ENCODE assay signal across 1 cellular context in the genomic region with DNA sequence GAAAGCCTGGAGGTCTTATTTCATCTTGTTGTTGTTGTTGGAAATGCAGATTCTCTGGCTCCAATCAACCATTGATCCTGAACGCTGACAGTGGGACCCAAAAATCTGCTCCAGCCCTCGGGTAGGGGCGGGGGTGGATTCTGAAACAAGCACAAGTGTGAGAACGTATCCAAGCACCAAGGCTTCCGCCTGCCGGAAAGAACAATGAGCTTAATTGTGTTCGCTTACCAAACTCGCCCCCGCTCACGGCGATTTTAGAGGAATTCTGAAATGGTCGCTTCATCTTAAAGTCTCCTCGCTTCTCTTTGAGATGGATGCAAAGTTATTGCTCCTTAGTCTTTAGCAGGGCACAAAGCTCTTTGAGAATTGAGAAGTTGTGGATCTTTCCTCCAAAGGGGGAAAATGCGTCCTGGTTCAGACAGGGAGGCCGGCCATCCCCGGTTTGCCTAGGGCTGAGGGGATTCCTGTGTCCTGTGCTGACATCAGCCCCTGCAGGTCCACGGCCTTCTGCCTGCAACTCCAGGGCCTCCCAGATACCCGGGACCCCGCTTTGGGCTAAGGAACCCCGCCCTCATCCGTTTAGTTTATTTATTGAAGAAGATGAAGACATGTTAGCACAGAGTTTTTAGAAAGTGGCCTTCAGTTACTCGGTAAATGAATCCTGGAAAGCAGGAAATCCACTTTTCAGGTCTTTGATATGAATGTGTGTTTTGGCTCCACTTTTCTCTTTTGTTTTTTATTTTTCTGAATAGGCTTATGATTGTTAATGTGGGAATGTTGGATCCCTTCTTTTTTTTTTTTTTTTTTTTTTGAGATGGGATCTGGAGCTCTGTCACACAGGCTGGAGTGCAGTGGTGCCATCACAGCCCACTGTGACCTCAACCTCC.
TF ChIP-seq lines count a peak whose summit lies in the region.

No MANE protein-coding gene starts in this region.

TF ChIP-seq in GM23338, 12 proteins besides CTCF, POLR2A, EP300 and RAD21 (continued from another document):
- TF ChIP-seq, protein P1, sequence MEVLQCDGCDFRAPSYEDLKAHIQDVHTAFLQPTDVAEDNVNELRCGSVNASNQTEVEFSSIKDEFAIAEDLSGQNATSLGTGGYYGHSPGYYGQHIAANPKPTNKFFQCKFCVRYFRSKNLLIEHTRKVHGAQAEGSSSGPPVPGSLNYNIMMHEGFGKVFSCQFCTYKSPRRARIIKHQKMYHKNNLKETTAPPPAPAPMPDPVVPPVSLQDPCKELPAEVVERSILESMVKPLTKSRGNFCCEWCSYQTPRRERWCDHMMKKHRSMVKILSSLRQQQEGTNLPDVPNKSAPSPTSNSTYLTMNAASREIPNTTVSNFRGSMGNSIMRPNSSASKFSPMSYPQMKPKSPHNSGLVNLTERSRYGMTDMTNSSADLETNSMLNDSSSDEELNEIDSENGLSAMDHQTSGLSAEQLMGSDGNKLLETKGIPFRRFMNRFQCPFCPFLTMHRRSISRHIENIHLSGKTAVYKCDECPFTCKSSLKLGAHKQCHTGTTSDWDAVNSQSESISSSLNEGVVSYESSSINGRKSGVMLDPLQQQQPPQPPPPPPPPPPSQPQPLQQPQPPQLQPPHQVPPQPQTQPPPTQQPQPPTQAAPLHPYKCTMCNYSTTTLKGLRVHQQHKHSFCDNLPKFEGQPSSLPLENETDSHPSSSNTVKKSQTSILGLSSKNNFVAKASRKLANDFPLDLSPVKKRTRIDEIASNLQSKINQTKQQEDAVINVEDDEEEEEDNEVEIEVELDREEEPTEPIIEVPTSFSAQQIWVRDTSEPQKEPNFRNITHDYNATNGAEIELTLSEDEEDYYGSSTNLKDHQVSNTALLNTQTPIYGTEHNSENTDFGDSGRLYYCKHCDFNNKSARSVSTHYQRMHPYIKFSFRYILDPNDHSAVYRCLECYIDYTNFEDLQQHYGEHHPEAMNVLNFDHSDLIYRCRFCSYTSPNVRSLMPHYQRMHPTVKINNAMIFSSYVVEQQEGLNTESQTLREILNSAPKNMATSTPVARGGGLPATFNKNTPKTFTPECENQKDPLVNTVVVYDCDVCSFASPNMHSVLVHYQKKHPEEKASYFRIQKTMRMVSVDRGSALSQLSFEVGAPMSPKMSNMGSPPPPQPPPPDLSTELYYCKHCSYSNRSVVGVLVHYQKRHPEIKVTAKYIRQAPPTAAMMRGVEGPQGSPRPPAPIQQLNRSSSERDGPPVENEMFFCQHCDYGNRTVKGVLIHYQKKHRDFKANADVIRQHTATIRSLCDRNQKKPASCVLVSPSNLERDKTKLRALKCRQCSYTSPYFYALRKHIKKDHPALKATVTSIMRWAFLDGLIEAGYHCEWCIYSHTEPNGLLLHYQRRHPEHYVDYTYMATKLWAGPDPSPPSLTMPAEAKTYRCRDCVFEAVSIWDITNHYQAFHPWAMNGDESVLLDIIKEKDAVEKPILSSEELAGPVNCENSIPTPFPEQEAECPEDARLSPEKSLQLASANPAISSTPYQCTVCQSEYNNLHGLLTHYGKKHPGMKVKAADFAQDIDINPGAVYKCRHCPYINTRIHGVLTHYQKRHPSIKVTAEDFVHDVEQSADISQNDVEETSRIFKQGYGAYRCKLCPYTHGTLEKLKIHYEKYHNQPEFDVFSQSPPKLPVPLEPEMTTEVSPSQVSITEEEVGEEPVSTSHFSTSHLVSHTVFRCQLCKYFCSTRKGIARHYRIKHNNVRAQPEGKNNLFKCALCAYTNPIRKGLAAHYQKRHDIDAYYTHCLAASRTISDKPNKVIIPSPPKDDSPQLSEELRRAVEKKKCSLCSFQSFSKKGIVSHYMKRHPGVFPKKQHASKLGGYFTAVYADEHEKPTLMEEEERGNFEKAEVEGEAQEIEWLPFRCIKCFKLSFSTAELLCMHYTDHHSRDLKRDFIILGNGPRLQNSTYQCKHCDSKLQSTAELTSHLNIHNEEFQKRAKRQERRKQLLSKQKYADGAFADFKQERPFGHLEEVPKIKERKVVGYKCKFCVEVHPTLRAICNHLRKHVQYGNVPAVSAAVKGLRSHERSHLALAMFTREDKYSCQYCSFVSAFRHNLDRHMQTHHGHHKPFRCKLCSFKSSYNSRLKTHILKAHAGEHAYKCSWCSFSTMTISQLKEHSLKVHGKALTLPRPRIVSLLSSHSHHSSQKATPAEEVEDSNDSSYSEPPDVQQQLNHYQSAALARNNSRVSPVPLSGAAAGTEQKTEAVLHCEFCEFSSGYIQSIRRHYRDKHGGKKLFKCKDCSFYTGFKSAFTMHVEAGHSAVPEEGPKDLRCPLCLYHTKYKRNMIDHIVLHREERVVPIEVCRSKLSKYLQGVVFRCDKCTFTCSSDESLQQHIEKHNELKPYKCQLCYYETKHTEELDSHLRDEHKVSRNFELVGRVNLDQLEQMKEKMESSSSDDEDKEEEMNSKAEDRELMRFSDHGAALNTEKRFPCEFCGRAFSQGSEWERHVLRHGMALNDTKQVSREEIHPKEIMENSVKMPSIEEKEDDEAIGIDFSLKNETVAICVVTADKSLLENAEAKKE (CRISPR knock-in tag; IDR thresholded peaks at IDR 0.05), result no peak
- no peak for TF ChIP-seq STAT1 (IDR thresholded peaks at IDR 0.05; ENCODE audit: unreplicated experiment)
- no peak for TF ChIP-seq EZH2phosphoT487 (IDR thresholded peaks at IDR 0.05; ENCODE audit: unreplicated experiment)
- TF ChIP-seq, protein P2, sequence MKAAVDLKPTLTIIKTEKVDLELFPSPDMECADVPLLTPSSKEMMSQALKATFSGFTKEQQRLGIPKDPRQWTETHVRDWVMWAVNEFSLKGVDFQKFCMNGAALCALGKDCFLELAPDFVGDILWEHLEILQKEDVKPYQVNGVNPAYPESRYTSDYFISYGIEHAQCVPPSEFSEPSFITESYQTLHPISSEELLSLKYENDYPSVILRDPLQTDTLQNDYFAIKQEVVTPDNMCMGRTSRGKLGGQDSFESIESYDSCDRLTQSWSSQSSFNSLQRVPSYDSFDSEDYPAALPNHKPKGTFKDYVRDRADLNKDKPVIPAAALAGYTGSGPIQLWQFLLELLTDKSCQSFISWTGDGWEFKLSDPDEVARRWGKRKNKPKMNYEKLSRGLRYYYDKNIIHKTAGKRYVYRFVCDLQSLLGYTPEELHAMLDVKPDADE (IDR thresholded peaks at IDR 0.05), result no peak
- TF ChIP-seq JUNB (IDR thresholded peaks at IDR 0.05; ENCODE audit: unreplicated experiment), result no peak
- TF ChIP-seq NANOG (IDR thresholded peaks at IDR 0.05; ENCODE audit: borderline replicate concordance), result no peak
